Comparison of ENCODE assay signal across 1 cellular context in genomic region chr3:107523361-107524213, GRCh38.
TF ChIP-seq lines count a peak whose summit lies in the region.

No MANE protein-coding gene starts in this region.

TF ChIP-seq in K562, 482 proteins besides CTCF, POLR2A, EP300 and RAD21 (continued from another document and continues in another):
- TF ChIP-seq, protein P1, sequence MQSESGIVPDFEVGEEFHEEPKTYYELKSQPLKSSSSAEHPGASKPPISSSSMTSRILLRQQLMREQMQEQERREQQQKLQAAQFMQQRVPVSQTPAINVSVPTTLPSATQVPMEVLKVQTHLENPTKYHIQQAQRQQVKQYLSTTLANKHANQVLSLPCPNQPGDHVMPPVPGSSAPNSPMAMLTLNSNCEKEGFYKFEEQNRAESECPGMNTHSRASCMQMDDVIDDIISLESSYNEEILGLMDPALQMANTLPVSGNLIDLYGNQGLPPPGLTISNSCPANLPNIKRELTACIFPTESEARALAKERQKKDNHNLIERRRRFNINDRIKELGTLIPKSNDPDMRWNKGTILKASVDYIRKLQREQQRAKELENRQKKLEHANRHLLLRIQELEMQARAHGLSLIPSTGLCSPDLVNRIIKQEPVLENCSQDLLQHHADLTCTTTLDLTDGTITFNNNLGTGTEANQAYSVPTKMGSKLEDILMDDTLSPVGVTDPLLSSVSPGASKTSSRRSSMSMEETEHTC (IDR thresholded peaks at IDR 0.05), result no peak
- no peak for TF ChIP-seq DMBX1 (CRISPR knock-in tag; IDR thresholded peaks at IDR 0.05; ENCODE audit: borderline replicate concordance)
- TF ChIP-seq ZC3H8 (IDR thresholded peaks at IDR 0.05), result 0 out of 2 replicates have a peak, but pooled peaks have one; percentile 36
- TF ChIP-seq FOXK1 (CRISPR knock-in tag; IDR thresholded peaks at IDR 0.05; ENCODE audit: borderline replicate concordance), result no peak
- no peak for TF ChIP-seq RFX7 (CRISPR knock-in tag; IDR thresholded peaks at IDR 0.05)
- TF ChIP-seq IRF1 (CRISPR knock-in tag; IDR thresholded peaks at IDR 0.05; ENCODE audit: borderline replicate concordance), result no peak
- 0 out of 2 replicates have a peak, but pooled peaks have one; percentile 28 for TF ChIP-seq MIER1 (IDR thresholded peaks at IDR 0.05; ENCODE audit: low read depth)
- peak; percentile 32 for TF ChIP-seq NCOA4 (IDR thresholded peaks at IDR 0.05; ENCODE audit: partially characterized antibody)
- TF ChIP-seq SIN3A (IDR thresholded peaks at IDR 0.05; ENCODE audit: borderline replicate concordance in 2 of 2, control insufficient read depth in 1 of 2, low read depth in 2 of 2, low read length in 2 of 2), result no peak
- no peak for TF ChIP-seq RNF219 (CRISPR knock-in tag; IDR thresholded peaks at IDR 0.05)
- TF ChIP-seq, protein P2, sequence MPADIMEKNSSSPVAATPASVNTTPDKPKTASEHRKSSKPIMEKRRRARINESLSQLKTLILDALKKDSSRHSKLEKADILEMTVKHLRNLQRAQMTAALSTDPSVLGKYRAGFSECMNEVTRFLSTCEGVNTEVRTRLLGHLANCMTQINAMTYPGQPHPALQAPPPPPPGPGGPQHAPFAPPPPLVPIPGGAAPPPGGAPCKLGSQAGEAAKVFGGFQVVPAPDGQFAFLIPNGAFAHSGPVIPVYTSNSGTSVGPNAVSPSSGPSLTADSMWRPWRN (IDR thresholded peaks at IDR 0.05; ENCODE audit: low read depth), result no peak
- no peak for TF ChIP-seq ZNF354B (CRISPR knock-in tag; IDR thresholded peaks at IDR 0.05)
- no peak for TF ChIP-seq RB1 (IDR thresholded peaks at IDR 0.05; ENCODE audit: low read depth)
- TF ChIP-seq NKRF (IDR thresholded peaks at IDR 0.05; ENCODE audit: borderline replicate concordance), result 0 out of 2 replicates have a peak, but pooled peaks have one; percentile 40
- no peak for TF ChIP-seq FOXJ3 (CRISPR knock-in tag; IDR thresholded peaks at IDR 0.05)
- no peak for TF ChIP-seq FOXJ2 (tag; IDR thresholded peaks at IDR 0.05)
- no peak for TF ChIP-seq NR3C1 (CRISPR knock-in tag; IDR thresholded peaks at IDR 0.05)
- no peak for TF ChIP-seq NFATC3 (IDR thresholded peaks at IDR 0.05)
- no peak for TF ChIP-seq POLR3G (IDR thresholded peaks at IDR 0.05; ENCODE audit: extremely low read depth, insufficient read length, insufficient replicate concordance)
- TF ChIP-seq TRIM24 (IDR thresholded peaks at IDR 0.05), result no peak
- TF ChIP-seq, protein P3, sequence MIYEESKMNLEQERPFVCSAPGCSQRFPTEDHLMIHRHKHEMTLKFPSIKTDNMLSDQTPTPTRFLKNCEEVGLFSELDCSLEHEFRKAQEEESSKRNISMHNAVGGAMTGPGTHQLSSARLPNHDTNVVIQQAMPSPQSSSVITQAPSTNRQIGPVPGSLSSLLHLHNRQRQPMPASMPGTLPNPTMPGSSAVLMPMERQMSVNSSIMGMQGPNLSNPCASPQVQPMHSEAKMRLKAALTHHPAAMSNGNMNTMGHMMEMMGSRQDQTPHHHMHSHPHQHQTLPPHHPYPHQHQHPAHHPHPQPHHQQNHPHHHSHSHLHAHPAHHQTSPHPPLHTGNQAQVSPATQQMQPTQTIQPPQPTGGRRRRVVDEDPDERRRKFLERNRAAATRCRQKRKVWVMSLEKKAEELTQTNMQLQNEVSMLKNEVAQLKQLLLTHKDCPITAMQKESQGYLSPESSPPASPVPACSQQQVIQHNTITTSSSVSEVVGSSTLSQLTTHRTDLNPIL (CRISPR knock-in tag; IDR thresholded peaks at IDR 0.05), result no peak
- TF ChIP-seq TCF7 (IDR thresholded peaks at IDR 0.05; ENCODE audit: borderline replicate concordance), result no peak
- TF ChIP-seq, protein P4, sequence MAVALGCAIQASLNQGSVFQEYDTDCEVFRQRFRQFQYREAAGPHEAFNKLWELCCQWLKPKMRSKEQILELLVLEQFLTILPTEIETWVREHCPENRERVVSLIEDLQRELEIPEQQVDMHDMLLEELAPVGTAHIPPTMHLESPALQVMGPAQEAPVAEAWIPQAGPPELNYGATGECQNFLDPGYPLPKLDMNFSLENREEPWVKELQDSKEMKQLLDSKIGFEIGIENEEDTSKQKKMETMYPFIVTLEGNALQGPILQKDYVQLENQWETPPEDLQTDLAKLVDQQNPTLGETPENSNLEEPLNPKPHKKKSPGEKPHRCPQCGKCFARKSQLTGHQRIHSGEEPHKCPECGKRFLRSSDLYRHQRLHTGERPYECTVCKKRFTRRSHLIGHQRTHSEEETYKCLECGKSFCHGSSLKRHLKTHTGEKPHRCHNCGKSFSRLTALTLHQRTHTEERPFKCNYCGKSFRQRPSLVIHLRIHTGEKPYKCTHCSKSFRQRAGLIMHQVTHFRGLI (CRISPR knock-in tag; IDR thresholded peaks at IDR 0.05), result no peak
- TF ChIP-seq NONO (IDR thresholded peaks at IDR 0.05; ENCODE audit: low read depth in 2 of 2, low read length in 1 of 2), result no peak
- TF ChIP-seq HDGF (IDR thresholded peaks at IDR 0.05), result no peak
- TF ChIP-seq EP400 (IDR thresholded peaks at IDR 0.05), result no peak
- 0 out of 2 replicates have a peak, but pooled peaks have one; percentile 26 for TF ChIP-seq SMARCA4 (IDR thresholded peaks at IDR 0.05)
- no peak for TF ChIP-seq ID3 (CRISPR knock-in tag; IDR thresholded peaks at IDR 0.05)
- no peak for TF ChIP-seq ID3 (tag; IDR thresholded peaks at IDR 0.05)
- TF ChIP-seq, protein P5, sequence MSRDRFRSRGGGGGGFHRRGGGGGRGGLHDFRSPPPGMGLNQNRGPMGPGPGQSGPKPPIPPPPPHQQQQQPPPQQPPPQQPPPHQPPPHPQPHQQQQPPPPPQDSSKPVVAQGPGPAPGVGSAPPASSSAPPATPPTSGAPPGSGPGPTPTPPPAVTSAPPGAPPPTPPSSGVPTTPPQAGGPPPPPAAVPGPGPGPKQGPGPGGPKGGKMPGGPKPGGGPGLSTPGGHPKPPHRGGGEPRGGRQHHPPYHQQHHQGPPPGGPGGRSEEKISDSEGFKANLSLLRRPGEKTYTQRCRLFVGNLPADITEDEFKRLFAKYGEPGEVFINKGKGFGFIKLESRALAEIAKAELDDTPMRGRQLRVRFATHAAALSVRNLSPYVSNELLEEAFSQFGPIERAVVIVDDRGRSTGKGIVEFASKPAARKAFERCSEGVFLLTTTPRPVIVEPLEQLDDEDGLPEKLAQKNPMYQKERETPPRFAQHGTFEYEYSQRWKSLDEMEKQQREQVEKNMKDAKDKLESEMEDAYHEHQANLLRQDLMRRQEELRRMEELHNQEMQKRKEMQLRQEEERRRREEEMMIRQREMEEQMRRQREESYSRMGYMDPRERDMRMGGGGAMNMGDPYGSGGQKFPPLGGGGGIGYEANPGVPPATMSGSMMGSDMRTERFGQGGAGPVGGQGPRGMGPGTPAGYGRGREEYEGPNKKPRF (IDR thresholded peaks at IDR 0.05; ENCODE audit: low read depth, low read length), result no peak
- TF ChIP-seq, protein P6, sequence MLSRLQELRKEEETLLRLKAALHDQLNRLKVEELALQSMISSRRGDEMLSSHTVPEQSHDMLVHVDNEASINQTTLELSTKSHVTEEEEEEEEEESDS (CRISPR knock-in tag; IDR thresholded peaks at IDR 0.05), result no peak
- TF ChIP-seq, protein P7, sequence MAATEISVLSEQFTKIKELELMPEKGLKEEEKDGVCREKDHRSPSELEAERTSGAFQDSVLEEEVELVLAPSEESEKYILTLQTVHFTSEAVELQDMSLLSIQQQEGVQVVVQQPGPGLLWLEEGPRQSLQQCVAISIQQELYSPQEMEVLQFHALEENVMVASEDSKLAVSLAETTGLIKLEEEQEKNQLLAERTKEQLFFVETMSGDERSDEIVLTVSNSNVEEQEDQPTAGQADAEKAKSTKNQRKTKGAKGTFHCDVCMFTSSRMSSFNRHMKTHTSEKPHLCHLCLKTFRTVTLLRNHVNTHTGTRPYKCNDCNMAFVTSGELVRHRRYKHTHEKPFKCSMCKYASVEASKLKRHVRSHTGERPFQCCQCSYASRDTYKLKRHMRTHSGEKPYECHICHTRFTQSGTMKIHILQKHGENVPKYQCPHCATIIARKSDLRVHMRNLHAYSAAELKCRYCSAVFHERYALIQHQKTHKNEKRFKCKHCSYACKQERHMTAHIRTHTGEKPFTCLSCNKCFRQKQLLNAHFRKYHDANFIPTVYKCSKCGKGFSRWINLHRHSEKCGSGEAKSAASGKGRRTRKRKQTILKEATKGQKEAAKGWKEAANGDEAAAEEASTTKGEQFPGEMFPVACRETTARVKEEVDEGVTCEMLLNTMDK (IDR thresholded peaks at IDR 0.05; ENCODE audit: borderline replicate concordance, insufficient read depth, low read depth, low read length, poor library complexity, severe bottlenecking), result no peak
- no peak for TF ChIP-seq CBX3 (IDR thresholded peaks at IDR 0.05; ENCODE audit: borderline replicate concordance in 1 of 2, low read length in 2 of 2)
- peak; percentile 41; the same call in 1 of the 2 replicates for TF ChIP-seq BCOR (IDR thresholded peaks at IDR 0.05)
- no peak for TF ChIP-seq NCOA2 (IDR thresholded peaks at IDR 0.05; ENCODE audit: partially characterized antibody in 2 of 2)
- TF ChIP-seq CEBPB (tag; IDR thresholded peaks at IDR 0.05), result no peak
- peak; percentile 55; the same call in 1 of the 2 replicates for TF ChIP-seq MTA1 (IDR thresholded peaks at IDR 0.05; ENCODE audit: borderline replicate concordance)
- no peak for TF ChIP-seq POLR2B (IDR thresholded peaks at IDR 0.05; ENCODE audit: low read depth, partially characterized antibody)
